8 cellular contexts compared by ENCODE assay signal in the genomic region with DNA sequence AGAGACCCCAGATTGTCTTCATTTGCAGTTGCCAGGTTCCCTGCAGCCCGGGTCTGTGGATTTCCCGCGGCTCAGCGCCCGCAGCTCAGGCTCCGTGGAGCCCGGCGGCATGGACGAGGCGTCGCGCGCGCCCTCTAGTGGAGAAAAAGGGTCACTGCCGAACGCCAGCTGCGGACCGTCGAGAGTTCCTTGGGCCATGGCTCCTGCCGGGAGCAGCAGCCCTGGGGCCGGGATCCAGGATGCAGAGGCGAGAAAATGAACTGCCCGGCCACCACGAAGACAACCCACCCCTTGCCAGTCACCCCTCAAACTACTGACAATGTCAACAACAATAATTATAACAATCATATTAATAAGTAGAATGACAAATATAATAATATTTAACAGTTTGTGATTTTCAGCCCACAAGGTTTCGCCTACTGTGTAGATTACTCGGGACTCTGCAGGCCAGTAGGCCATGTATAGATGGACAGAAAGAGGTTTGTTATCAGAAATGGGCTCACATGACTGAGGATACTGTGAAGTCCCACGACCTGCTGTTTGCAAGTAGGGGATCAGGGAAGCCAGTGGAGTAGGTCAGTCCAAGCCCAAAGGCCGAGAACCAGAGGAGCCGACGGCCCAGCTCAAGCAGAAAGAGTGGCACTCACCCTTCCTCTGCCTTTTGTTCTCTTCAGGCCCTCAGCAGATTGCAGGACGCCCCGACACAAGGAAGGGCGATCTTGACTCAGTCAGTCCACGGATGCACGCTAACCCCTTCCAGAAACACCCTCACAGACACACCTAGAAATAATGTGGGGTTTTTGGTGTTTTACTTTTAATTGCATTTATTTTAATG. TPM values are rescaled to one million over a fixed set of nuclear protein-coding genes. Genes with fewer than 3 reads are reported as not detected.
DNase-seq lines count a peak whose midpoint lies in the region; ATAC-seq and TF ChIP-seq lines count a peak whose summit lies in the region.

No MANE protein-coding gene starts in this region.

- peaks cover 4% of the 10 kb centered on the region for H3K27me3 ChIP-seq in CD8-positive, alpha-beta memory T cell (ENCODE audit: insufficient read depth, low read length, poor library complexity, severe bottlenecking)
- H3K27me3 ChIP-seq in MG63 (no peaks in the 10 kb centered on the region), ascending aorta (no peaks in the 10 kb centered on the region)

- peak overlapping the region in 3 of 7 donors; percentile 9 to 18 (median 15) for H3K4me3 Mint-ChIP-seq in CD8-positive, alpha-beta memory T cell

- H3K27ac Mint-ChIP-seq in CD8-positive, alpha-beta memory T cell: peak overlapping the region in 1 of 8 donors; percentile 52

- peaks cover 8 to 40% of the 10 kb centered on the region in 2 donors for H3K27me3 Mint-ChIP-seq in CD8-positive, alpha-beta memory T cell

- peak; percentile 82 for ATAC-seq in GM21367 (IDR thresholded peaks at IDR 0.05; ENCODE audit: unreplicated experiment)
- ATAC-seq in HG02884 (IDR thresholded peaks at IDR 0.05; ENCODE audit: unreplicated experiment): no peak

- H3K36me3 Mint-ChIP-seq in CD8-positive, alpha-beta memory T cell: peaks cover 0 to 13% (median 0%) of the 10 kb centered on the region in 3 donors

- H3K4me3 ChIP-seq in CD8-positive, alpha-beta memory T cell (ENCODE audit: low read length): no peak overlapping the region
- H3K4me3 ChIP-seq in MG63 (no peak overlapping the region), ascending aorta (peak overlapping the region; percentile 9 to 32), skeletal muscle cell (ENCODE audit: low read depth, low read length) (peak overlapping the region; percentile 23)

- TF ChIP-seq CTCF in ascending aorta (IDR thresholded peaks at IDR 0.05): peak; percentile 86 to 98 (median 96)

- DNase-seq in CD8-positive, alpha-beta memory T cell: peak; percentile 38 to 64 (median 49)
- DNase-seq in MG63: peak; percentile 77
- peak; percentile 12 to 49 (median 46) for DNase-seq in T-helper 2 cell
- peak in 1 of 2 donors; percentile 80 for DNase-seq in ascending aorta (ENCODE audit: low spot score in 2 of 2)
- DNase-seq in hippocampal formation (lab: John Stamatoyannopoulos, UW): peak; percentile 47 to 86
- DNase-seq in skeletal muscle cell (ENCODE audit: low read depth): no peak

- peaks cover 6% of the 10 kb centered on the region for H3K4me1 ChIP-seq in CD8-positive, alpha-beta memory T cell (ENCODE audit: insufficient read depth, low read length)
- H3K4me1 ChIP-seq in ascending aorta: peaks cover 0 to 3% of the 10 kb centered on the region in 2 donors

- no peaks in the 10 kb centered on the region for H3K36me3 ChIP-seq in CD8-positive, alpha-beta memory T cell (ENCODE audit: insufficient read depth, low read length)
- H3K36me3 ChIP-seq in MG63 (no peaks in the 10 kb centered on the region), ascending aorta (no peaks in the 10 kb centered on the region)

- CTCF ChIA-PET in CD8-positive, alpha-beta memory T cell (lab: Charles Lee): interaction anchor here (0.6 to 2.1 kb wide), 20 partner anchors 8 to 595 kb away, joined by 3 to 8 read pairs (median 4); a partner anchor contains a TSS

- no peaks in the 10 kb centered on the region for H3K9me3 ChIP-seq in CD8-positive, alpha-beta memory T cell (ENCODE audit: low read length)
- H3K9me3 ChIP-seq in MG63: peaks cover 5% of the 10 kb centered on the region; the same call in 1 of the 2 replicates
- peaks cover 0 to 4% of the 10 kb centered on the region in 2 donors for H3K9me3 ChIP-seq in ascending aorta

- peaks cover 6 to 7% (median 6%) of the 10 kb centered on the region in 3 donors for H3K4me1 Mint-ChIP-seq in CD8-positive, alpha-beta memory T cell

- no peak overlapping the region for H3K27ac ChIP-seq in CD8-positive, alpha-beta memory T cell (ENCODE audit: low read depth, low read length)
- H3K27ac ChIP-seq in ascending aorta: no peak overlapping the region

- H3K9me3 Mint-ChIP-seq in CD8-positive, alpha-beta memory T cell: peaks cover 0 to 18% (median 1%) of the 10 kb centered on the region in 5 donors

- intact Hi-C loops in ascending aorta (cut with DNase I): loop anchor here (1.0 to 10.0 kb wide), 3 partner anchors 119 to 869 kb away; no protein-coding TSS in a partner anchor

- POLR2A ChIA-PET in CD8-positive, alpha-beta memory T cell (lab: Charles Lee): no interaction called here

RNA-seq across cellular contexts. Expression of a gene that starts 43.1 kb away (rescaled TPM):
- total RNA-seq in CD8-positive, alpha-beta memory T cell: 10 to 100 TPM; 23.0 to 25.1 TPM
- 17.1 TPM for polyA plus RNA-seq in CD8-positive, alpha-beta memory T cell
- total RNA-seq in MG63 (2014; rRNA removed; shearing (Covaris generic); ENCODE audit: low replicate concordance): 158 and 173 TPM in 2 replicates
- total RNA-seq in ascending aorta: 60.5 TPM

Comparison
In these comparisons a context has a peak if more than half of its experiments do, and no peak if none do; other contexts are left out.
1. H3K4me3 ChIP-seq: peak in ascending aorta (2 of 2) and skeletal muscle cell (single experiment); none in CD8-positive, alpha-beta memory T cell (single experiment) and MG63 (single experiment).